In the genomic region with DNA sequence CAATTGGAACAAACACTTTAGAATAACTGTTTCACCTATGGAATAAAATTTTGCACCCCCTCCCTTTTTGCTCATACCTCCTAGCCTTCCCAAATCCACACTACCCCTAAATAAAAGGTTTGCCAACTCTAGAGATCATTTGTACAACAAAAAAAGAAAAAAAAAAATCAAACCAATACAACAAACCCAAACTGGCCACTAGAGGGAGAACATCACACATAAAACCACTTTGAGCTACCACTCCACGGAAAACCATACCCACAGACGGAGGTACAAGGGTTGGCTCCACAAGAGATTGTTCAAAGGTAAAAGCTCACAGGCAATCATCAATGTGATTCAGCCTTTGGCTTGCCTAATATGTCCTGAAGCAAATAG, we compare ENCODE assay signal across 8 cellular contexts. TPM values are rescaled to one million over a fixed set of nuclear protein-coding genes. Genes with fewer than 3 reads are reported as not detected.
DNase-seq lines count a peak whose midpoint lies in the region; ATAC-seq and TF ChIP-seq lines count a peak whose summit lies in the region.

No MANE protein-coding gene starts in this region.

- H3K36me3 ChIP-seq in CD8-positive, alpha-beta T cell (ENCODE audit: insufficient read depth, low read length), result no peaks in the 10 kb centered on the region
- H3K36me3 ChIP-seq in tibial artery, result no peaks in the 10 kb centered on the region

- no peaks in the 10 kb centered on the region for H3K27me3 ChIP-seq in CD8-positive, alpha-beta T cell (ENCODE audit: insufficient read depth, low read length)
- H3K27me3 ChIP-seq in tibial artery, result no peaks in the 10 kb centered on the region

- peak; percentile 86 for ATAC-seq in CD8-positive, alpha-beta T cell
- ATAC-seq in GM19324 (IDR thresholded peaks at IDR 0.05; ENCODE audit: low FRiP score, unreplicated experiment) (peak; percentile 59), HG03439 (IDR thresholded peaks at IDR 0.05; ENCODE audit: unreplicated experiment) (peak; percentile 82), esophagus mucosa (peak; percentile 77)
- peak; percentile 76 to 86 for ATAC-seq in natural killer cell treated with Interleukin-12 subunit alpha and Interleukin-12 subunit beta and Interleukin-15 and Interleukin-18, amount 100 ng/mL, for 72 hours

- POLR2A ChIA-PET in CD8-positive, alpha-beta T cell (lab: Charles Lee), result interaction anchor here (0.6 to 1.4 kb wide), 5 partner anchors 142 to 1940 kb away, joined by 3 to 9 read pairs (median 3); a partner anchor contains a TSS

- peak; percentile 82 for TF ChIP-seq CTCF in CD8-positive, alpha-beta T cell (IDR thresholded peaks at IDR 0.05)
- peak; percentile 64 to 68 for TF ChIP-seq CTCF in tibial artery (IDR thresholded peaks at IDR 0.05)

- H3K36me3 Mint-ChIP-seq in CD8-positive, alpha-beta T cell, result peaks cover 8% of the 10 kb centered on the region
- H3K36me3 Mint-ChIP-seq in natural killer cell treated with Interleukin-12 subunit alpha and Interleukin-12 subunit beta and Interleukin-15 and Interleukin-18, amount 100 ng/mL, for 72 hours, result no peaks in the 10 kb centered on the region

- H3K9me3 ChIP-seq in CD8-positive, alpha-beta T cell (ENCODE audit: low read length), result no peaks in the 10 kb centered on the region
- no peaks in the 10 kb centered on the region for H3K9me3 ChIP-seq in tibial artery

- peak overlapping the region; percentile 63 for H3K27ac ChIP-seq in CD8-positive, alpha-beta T cell (ENCODE audit: low read depth, low read length)
- H3K27ac ChIP-seq in tibial artery, result peak overlapping the region; percentile 64 to 83

- H3K27me3 Mint-ChIP-seq in CD8-positive, alpha-beta T cell (ENCODE audit: low read depth), result no peaks in the 10 kb centered on the region
- H3K27me3 Mint-ChIP-seq in natural killer cell treated with Interleukin-12 subunit alpha and Interleukin-12 subunit beta and Interleukin-15 and Interleukin-18, amount 100 ng/mL, for 72 hours, result no peaks in the 10 kb centered on the region

- H3K9me3 Mint-ChIP-seq in CD8-positive, alpha-beta T cell, result no peaks in the 10 kb centered on the region
- H3K9me3 Mint-ChIP-seq in natural killer cell treated with Interleukin-12 subunit alpha and Interleukin-12 subunit beta and Interleukin-15 and Interleukin-18, amount 100 ng/mL, for 72 hours, result no peaks in the 10 kb centered on the region

- H3K4me1 Mint-ChIP-seq in CD8-positive, alpha-beta T cell (ENCODE audit: low read depth), result peaks cover 15% of the 10 kb centered on the region
- peaks cover 13 to 20% of the 10 kb centered on the region in 2 donors for H3K4me1 Mint-ChIP-seq in natural killer cell treated with Interleukin-12 subunit alpha and Interleukin-12 subunit beta and Interleukin-15 and Interleukin-18, amount 100 ng/mL, for 72 hours (ENCODE audit: low read depth in 2 of 2)

- CTCF ChIA-PET in CD8-positive, alpha-beta T cell (lab: Charles Lee), result interaction anchor here (0.6 to 6.5 kb wide), 36 partner anchors 10 to 1511 kb away, joined by 3 to 128 read pairs (median 4); no protein-coding TSS in a partner anchor

- peak overlapping the region; percentile 77 for H3K4me3 Mint-ChIP-seq in CD8-positive, alpha-beta T cell
- H3K4me3 Mint-ChIP-seq in natural killer cell treated with Interleukin-12 subunit alpha and Interleukin-12 subunit beta and Interleukin-15 and Interleukin-18, amount 100 ng/mL, for 72 hours, result peak overlapping the region; percentile 55

- no peaks in the 10 kb centered on the region for H3K4me1 ChIP-seq in CD8-positive, alpha-beta T cell (ENCODE audit: insufficient read depth, low read length)
- peaks cover 0 to 15% (median 0%) of the 10 kb centered on the region in 4 donors for H3K4me1 ChIP-seq in tibial artery

- peak overlapping the region; percentile 6 for H3K4me3 ChIP-seq in CD8-positive, alpha-beta T cell (ENCODE audit: low read depth, low read length)
- H3K4me3 ChIP-seq in tibial artery, result peak overlapping the region; percentile 42 to 44

- H3K27ac Mint-ChIP-seq in CD8-positive, alpha-beta T cell, result peak overlapping the region; percentile 25
- peak overlapping the region; percentile 81 to 86 for H3K27ac Mint-ChIP-seq in natural killer cell treated with Interleukin-12 subunit alpha and Interleukin-12 subunit beta and Interleukin-15 and Interleukin-18, amount 100 ng/mL, for 72 hours

- DNase-seq in CD8-positive, alpha-beta T cell, result peak in 6 of 7 experiments; percentile 27 to 61 (median 49)
- peak; percentile 24 for DNase-seq in NCI-H774 (lab: John Stamatoyannopoulos, UW)
- peak; percentile 15 to 34 for DNase-seq in activated CD8-positive, alpha-beta memory T cell treated with anti-CD3 and anti-CD28 coated beads for 4 hours (ENCODE audit: low read depth in 2 of 2)
- DNase-seq in natural killer cell treated with Interleukin-12 subunit alpha and Interleukin-12 subunit beta and Interleukin-15 and Interleukin-18, amount 100 ng/mL, for 72 hours (ENCODE audit: low spot score), result peak; percentile 74
- no peak for DNase-seq in tibial artery

- intact Hi-C loops in CD8-positive, alpha-beta T cell (cut with DNase I, micrococcal nuclease), result loop anchor here (1.0 to 10.0 kb wide), 10 partner anchors 84 to 708 kb away; a partner anchor contains a TSS
- intact Hi-C loops in tibial artery (cut with DNase I; ENCODE audit: low total_unique reads), result loop anchor here (5.0 to 10.0 kb wide), 2 partner anchors 124 to 232 kb away; no protein-coding TSS in a partner anchor

RNA-seq across cellular contexts. Expression of a gene that starts 47.6 kb away (rescaled TPM):
- 1 to 10 TPM; 8.4 to 9.8 TPM for total RNA-seq in CD8-positive, alpha-beta T cell
- 9.2 TPM for total RNA-seq in esophagus mucosa
- total RNA-seq in natural killer cell treated with Interleukin-12 subunit alpha and Interleukin-12 subunit beta and Interleukin-15 and Interleukin-18, amount 100 ng/mL, for 72 hours, result 10 to 100 TPM; 12.3 to 17.2 TPM

Comparison
In these comparisons a context has a peak if more than half of its experiments do, and no peak if none do; other contexts are left out.
1. DNase-seq: peak in CD8-positive, alpha-beta T cell (6 of 7), NCI-H774 (single experiment), activated CD8-positive, alpha-beta memory T cell treated with anti-CD3 and anti-CD28 coated beads for 4 hours (2 of 2) and natural killer cell treated with Interleukin-12 subunit alpha and Interleukin-12 subunit beta and Interleukin-15 and Interleukin-18, amount 100 ng/mL, for 72 hours (single experiment); none in tibial artery (0 of 2).
2. Peak in every context shown above with its lines, with median percentiles within 50 percentile points of each other: ATAC-seq.